Comparison of ENCODE assay signal across 15 cellular contexts in the genomic region with DNA sequence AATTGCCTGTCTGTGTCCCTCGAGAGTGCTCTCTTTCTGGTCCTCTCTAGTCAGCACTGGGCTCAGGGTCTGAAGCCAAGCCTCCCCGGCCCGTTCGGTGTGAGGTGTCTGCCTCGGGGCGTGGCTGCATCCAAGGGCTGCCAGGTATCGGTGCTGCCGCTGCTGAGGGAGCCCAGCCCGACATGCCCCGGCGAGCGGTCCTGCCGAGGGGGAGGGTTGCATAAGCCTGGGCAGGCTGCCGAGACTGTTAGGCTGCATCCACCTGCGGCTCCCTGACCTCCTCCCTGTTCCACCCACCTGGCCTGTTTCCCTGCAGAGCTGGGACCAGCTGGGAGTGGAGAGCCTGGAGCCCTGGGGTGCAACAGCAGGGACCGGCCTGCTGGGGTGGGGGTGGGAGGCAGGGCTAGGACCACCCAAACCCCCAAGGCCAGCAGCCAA. TPM values are rescaled to one million over a fixed set of nuclear protein-coding genes. Genes with fewer than 3 reads are reported as not detected.
DNase-seq lines count a peak whose midpoint lies in the region; ATAC-seq, FAIRE-seq and TF ChIP-seq lines count a peak whose summit lies in the region.
"Had no signal": no experiment of that assay in that cellular context is flagged by ENCODE, and none has a peak within 500 bp of the region (broad histone marks: within the 10 kb centered on the region; RNA-seq: fewer than 3 reads in every experiment).

No MANE protein-coding gene starts in this region.

- BruUV-seq in HepG2 (replicated peaks; lab: Mats Ljungman, UMichigan): no TSS peak

- POLR2A ChIA-PET in HepG2 (lab: Yijun Ruan, JAX): no interaction called here

- no peak for TF ChIP-seq RAD21 in HepG2 (CRISPR knock-in tag; IDR thresholded peaks at IDR 0.05)

- ATAC-seq in HepG2: peak; percentile 10; the same call in 2 of the 3 replicates
- ATAC-seq in HG02642 (IDR thresholded peaks at IDR 0.05; ENCODE audit: poor library complexity, unreplicated experiment): no peak
- no peak for ATAC-seq in HG02840 (IDR thresholded peaks at IDR 0.05; ENCODE audit: low FRiP score, unreplicated experiment)

- TF ChIP-seq EP300 in HepG2 (IDR thresholded peaks at IDR 0.05; ENCODE audit: low read depth in 2 of 2, low read length in 2 of 2) (no peak), HepG2 (CRISPR knock-in tag; IDR thresholded peaks at IDR 0.05; ENCODE audit: borderline replicate concordance) (no peak)

- TF ChIP-seq CTCF in HepG2 (CRISPR knock-in tag; IDR thresholded peaks at IDR 0.05): no peak
- TF ChIP-seq CTCF in brain microvascular endothelial cell (IDR thresholded peaks at IDR 0.05; ENCODE audit: low read depth, low read length, missing control alignments): no peak

- DNase-seq in COLO668 (lab: John Stamatoyannopoulos, UW; ENCODE audit: unreplicated experiment): peak; percentile 75
- peak; percentile 91 for DNase-seq in NCI-H1105 (lab: John Stamatoyannopoulos, UW)
- peak; percentile 29 to 57 for DNase-seq in SHP77 (lab: John Stamatoyannopoulos, UW)
- no peak for DNase-seq in HepG2 (ENCODE audit: low spot score)
- no peak for DNase-seq in brain microvascular endothelial cell
- no peak for DNase-seq in GOT3 (lab: John Stamatoyannopoulos, UW)
- DNase-seq: activated CD4-positive, alpha-beta T cell treated with anti-CD3 and anti-CD28 coated beads for 4 hours; activated gamma-delta T cell treated with Interleukin-2 at 50 U/mL for 16 hours; AML-193; foreskin fibroblast; NCI-H1048; stimulated activated CD4-positive, alpha-beta T cell treated with anti-CD3 and anti-CD28 coated beads, Interleukin-4, amount 100 ng/mL, for 24 hours had no signal

- H3K4me3 ChIP-seq in HepG2 (replicated peaks in 1 of 3; ENCODE audit: insufficient read depth in 1 of 3, low read depth in 2 of 3, low read length in 3 of 3) (no peak overlapping the region), brain microvascular endothelial cell (ENCODE audit: low read depth, low read length) (no peak overlapping the region)

- H3K4me1 ChIP-seq in HepG2 (ENCODE audit: insufficient read depth, low read length): peaks cover 41% of the 10 kb centered on the region

- H3K9ac ChIP-seq in HepG2 (ENCODE audit: insufficient read depth, low read depth, low read length): no peak overlapping the region

- H3K36me3 ChIP-seq in HepG2 (replicated peaks in 1 of 2; ENCODE audit: control insufficient read depth in 1 of 2, insufficient read depth in 2 of 2, low read length in 2 of 2) (no peaks in the 10 kb centered on the region), brain microvascular endothelial cell (replicated peaks) (no peaks in the 10 kb centered on the region)

- H3K79me2 ChIP-seq in HepG2 (ENCODE audit: insufficient read depth, low read length): no peaks in the 10 kb centered on the region

- H3K4me2 ChIP-seq in HepG2 (ENCODE audit: low read depth, low read length): peak overlapping the region; percentile 15; the same call in 1 of the 2 replicates

- no peaks in the 10 kb centered on the region for H4K20me1 ChIP-seq in HepG2 (ENCODE audit: insufficient read depth, low read length)

- CTCF ChIA-PET in HepG2 (lab: Yijun Ruan, JAX; ENCODE audit: low intra/inter-chr PET ratio, low total read pairs): no interaction called here

- TF ChIP-seq POLR2A in HepG2 (IDR thresholded peaks at IDR 0.05; ENCODE audit: insufficient read depth in 1 of 2, low read depth in 2 of 2, low read length in 2 of 2): no peak

- peaks cover 25 to 89% of the 10 kb centered on the region in 2 experiments for H3K27me3 ChIP-seq in HepG2 (ENCODE audit: control insufficient read depth in 1 of 2, insufficient read depth in 2 of 2, low read length in 2 of 2)
- H3K27me3 ChIP-seq in brain microvascular endothelial cell (replicated peaks): peaks cover 16% of the 10 kb centered on the region

- H2AFZ ChIP-seq in HepG2 (ENCODE audit: low read length): no peak overlapping the region

- H3K27ac ChIP-seq in HepG2 (ENCODE audit: extremely low read length, insufficient read depth, low read length): no peak overlapping the region
- no peak overlapping the region for H3K27ac ChIP-seq in brain microvascular endothelial cell

- no peak for FAIRE-seq in HepG2 (lab: Jason Lieb, UNC)

- no peaks in the 10 kb centered on the region for H3K9me3 ChIP-seq in HepG2 (ENCODE audit: low read length)

- 14% methylated on average over 1 of the region's 16 CpGs for WGBS in HepG2 (ENCODE audit: low lambda C conversion rate)

- in situ Hi-C loops in HepG2 (cut with HindIII; ENCODE audit: extremely low pct_ligation_motif_present, low pct_unique_long_range_greater_than_20kb): no loop called here
- in situ Hi-C loops in brain microvascular endothelial cell (cut with HindIII; ENCODE audit: low pct_ligation_motif_present, low sequenced_read_pairs): no loop called here

- intact Hi-C loops in HepG2 (cut with micrococcal nuclease; ENCODE audit: unreplicated experiment): no loop called here

RNA-seq across cellular contexts. Expression of a gene that starts 6.3 kb away (rescaled TPM):
- total RNA-seq in HepG2 (2016; rRNA removed; fragmentation: Illumina TruSeq; extraction: Trizol): not detected in 2 replicates
- not detected in 2 replicates for total RNA-seq in HepG2 (2016; cell fraction: cytosol; rRNA removed; fragmentation: Illumina TruSeq; extraction: Trizol; ENCODE audit: low read depth)
- total RNA-seq in HepG2 (2016; cell fraction: insoluble cytoplasmic fraction; rRNA removed; fragmentation: Illumina TruSeq; extraction: Trizol): not detected in 2 replicates
- total RNA-seq in HepG2 (2016; cell fraction: membrane; rRNA removed; fragmentation: Illumina TruSeq; extraction: Trizol): not detected in 2 replicates
- total RNA-seq in HepG2 (2016; cell fraction: nucleus; rRNA removed; fragmentation: Illumina TruSeq; extraction: Trizol): not detected in 2 replicates
- 0.01 and 0.04 TPM in 2 replicates for polyA plus RNA-seq in HepG2 (2011; rRNA removed)
- not detected in 2 replicates for polyA plus RNA-seq in HepG2 (2011; cell fraction: cytosol; rRNA removed)
- 0.03 TPM in 1 of 2 replicates, not detected in the other for polyA plus RNA-seq in HepG2 (2011; cell fraction: nucleus; rRNA removed)
- polyA plus RNA-seq in HepG2 (2012): not detected in 2 replicates
- not detected in 2 replicates for polyA plus RNA-seq in HepG2 (2016; cell fraction: cytosol; fragmentation: Illumina TruSeq; extraction: Trizol; ENCODE audit: low read depth)
- not detected in 2 replicates for polyA plus RNA-seq in HepG2 (2016; cell fraction: insoluble cytoplasmic fraction; fragmentation: Illumina TruSeq; extraction: Trizol; ENCODE audit: low read depth)
- polyA plus RNA-seq in HepG2 (2016; cell fraction: membrane; fragmentation: Illumina TruSeq; extraction: Trizol; ENCODE audit: low read depth): not detected in 2 replicates
- not detected in 2 replicates for polyA plus RNA-seq in HepG2 (2016; cell fraction: nucleus; fragmentation: Illumina TruSeq; extraction: Trizol; ENCODE audit: insufficient read depth, low read depth)
- not detected in 2 replicates for polyA minus RNA-seq in HepG2 (2011; rRNA and poly(A)+ RNA removed; ENCODE audit: low replicate concordance)
- polyA minus RNA-seq in HepG2 (2011; cell fraction: cytosol; rRNA and poly(A)+ RNA removed): not detected in 2 replicates
- not detected in 2 replicates for polyA minus RNA-seq in HepG2 (2011; cell fraction: nucleus; rRNA and poly(A)+ RNA removed)
- polyA plus RNA-seq: liver had no signal

RNA-seq across cellular contexts. Expression of a gene that starts 12.4 kb away (rescaled TPM):
- total RNA-seq in HepG2 (2016; rRNA removed; fragmentation: Illumina TruSeq; extraction: Trizol): 3.8 and 4.4 TPM in 2 replicates
- 0.44 and 0.61 TPM in 2 replicates for total RNA-seq in HepG2 (2016; cell fraction: cytosol; rRNA removed; fragmentation: Illumina TruSeq; extraction: Trizol; ENCODE audit: low read depth)
- 2.9 and 4.5 TPM in 2 replicates for total RNA-seq in HepG2 (2016; cell fraction: insoluble cytoplasmic fraction; rRNA removed; fragmentation: Illumina TruSeq; extraction: Trizol)
- 2.0 and 2.1 TPM in 2 replicates for total RNA-seq in HepG2 (2016; cell fraction: membrane; rRNA removed; fragmentation: Illumina TruSeq; extraction: Trizol)
- 2.9 and 3.7 TPM in 2 replicates for total RNA-seq in HepG2 (2016; cell fraction: nucleus; rRNA removed; fragmentation: Illumina TruSeq; extraction: Trizol)
- polyA plus RNA-seq in HepG2 (2011; rRNA removed): 1.7 and 2.8 TPM in 2 replicates
- polyA plus RNA-seq in HepG2 (2011; cell fraction: cytosol; rRNA removed): 1.6 and 2.5 TPM in 2 replicates
- 6.0 and 6.2 TPM in 2 replicates for polyA plus RNA-seq in HepG2 (2011; cell fraction: nucleus; rRNA removed)
- polyA plus RNA-seq in HepG2 (2012): 1.2 and 2.4 TPM in 2 replicates
- 0.25 and 0.27 TPM in 2 replicates for polyA plus RNA-seq in HepG2 (2016; cell fraction: cytosol; fragmentation: Illumina TruSeq; extraction: Trizol; ENCODE audit: low read depth)
- 2.6 and 2.7 TPM in 2 replicates for polyA plus RNA-seq in HepG2 (2016; cell fraction: insoluble cytoplasmic fraction; fragmentation: Illumina TruSeq; extraction: Trizol; ENCODE audit: low read depth)
- 0.78 and 0.94 TPM in 2 replicates for polyA plus RNA-seq in HepG2 (2016; cell fraction: membrane; fragmentation: Illumina TruSeq; extraction: Trizol; ENCODE audit: low read depth)
- 4.3 and 4.6 TPM in 2 replicates for polyA plus RNA-seq in HepG2 (2016; cell fraction: nucleus; fragmentation: Illumina TruSeq; extraction: Trizol; ENCODE audit: insufficient read depth, low read depth)
- 9.8 and 22.8 TPM in 2 replicates for polyA minus RNA-seq in HepG2 (2011; rRNA and poly(A)+ RNA removed; ENCODE audit: low replicate concordance)
- 3.4 and 4.2 TPM in 2 replicates for polyA minus RNA-seq in HepG2 (2011; cell fraction: cytosol; rRNA and poly(A)+ RNA removed)
- polyA minus RNA-seq in HepG2 (2011; cell fraction: nucleus; rRNA and poly(A)+ RNA removed): 4.9 and 5.1 TPM in 2 replicates

RNA-seq across cellular contexts. Expression of a gene that starts 40.6 kb away (rescaled TPM):
- total RNA-seq in HepG2 (2016; rRNA removed; fragmentation: Illumina TruSeq; extraction: Trizol): 0.09 TPM in 1 of 2 replicates, not detected in the other
- not detected in 2 replicates for total RNA-seq in HepG2 (2016; cell fraction: cytosol; rRNA removed; fragmentation: Illumina TruSeq; extraction: Trizol; ENCODE audit: low read depth)
- 0.17 TPM in 1 of 2 replicates, not detected in the other for total RNA-seq in HepG2 (2016; cell fraction: insoluble cytoplasmic fraction; rRNA removed; fragmentation: Illumina TruSeq; extraction: Trizol)
- total RNA-seq in HepG2 (2016; cell fraction: membrane; rRNA removed; fragmentation: Illumina TruSeq; extraction: Trizol): not detected in 2 replicates
- total RNA-seq in HepG2 (2016; cell fraction: nucleus; rRNA removed; fragmentation: Illumina TruSeq; extraction: Trizol): 0.16 TPM in 1 of 2 replicates, not detected in the other
- 0.29 and 0.34 TPM in 2 replicates for polyA plus RNA-seq in HepG2 (2011; rRNA removed)
- polyA plus RNA-seq in HepG2 (2011; cell fraction: cytosol; rRNA removed): 0.08 and 0.30 TPM in 2 replicates
- polyA plus RNA-seq in HepG2 (2011; cell fraction: nucleus; rRNA removed): 4.2 and 5.7 TPM in 2 replicates
- polyA plus RNA-seq in HepG2 (2012): 0.19 and 0.35 TPM in 2 replicates
- 0.17 TPM in 1 of 2 replicates, not detected in the other for polyA plus RNA-seq in HepG2 (2016; cell fraction: cytosol; fragmentation: Illumina TruSeq; extraction: Trizol; ENCODE audit: low read depth)
- 0.19 TPM in 1 of 2 replicates, not detected in the other for polyA plus RNA-seq in HepG2 (2016; cell fraction: insoluble cytoplasmic fraction; fragmentation: Illumina TruSeq; extraction: Trizol; ENCODE audit: low read depth)
- polyA plus RNA-seq in HepG2 (2016; cell fraction: membrane; fragmentation: Illumina TruSeq; extraction: Trizol; ENCODE audit: low read depth): 0.08 and 0.22 TPM in 2 replicates
- 0.52 and 0.55 TPM in 2 replicates for polyA plus RNA-seq in HepG2 (2016; cell fraction: nucleus; fragmentation: Illumina TruSeq; extraction: Trizol; ENCODE audit: insufficient read depth, low read depth)
- 0.30 and 0.86 TPM in 2 replicates for polyA minus RNA-seq in HepG2 (2011; rRNA and poly(A)+ RNA removed; ENCODE audit: low replicate concordance)
- polyA minus RNA-seq in HepG2 (2011; cell fraction: cytosol; rRNA and poly(A)+ RNA removed): not detected in 2 replicates
- polyA minus RNA-seq in HepG2 (2011; cell fraction: nucleus; rRNA and poly(A)+ RNA removed): 0.75 and 1.4 TPM in 2 replicates

Comparison
In these comparisons a context has a peak if more than half of its experiments do, and no peak if none do; other contexts are left out.
1. DNase-seq: peak in COLO668 (single experiment), NCI-H1105 (single experiment) and SHP77 (2 of 2); none in HepG2 (single experiment), brain microvascular endothelial cell (single experiment) and GOT3 (single experiment).